In genomic region chr9:108994695-108995094, GRCh38 we compare ENCODE assay signal across 8 cellular contexts. TPM values are rescaled to one million over a fixed set of nuclear protein-coding genes. Genes with fewer than 3 reads are reported as not detected.
DNase-seq lines count a peak whose midpoint lies in the region; ATAC-seq lines count a peak whose summit lies in the region.

No MANE protein-coding gene starts in this region.

- H3K27ac Mint-ChIP-seq in effector memory CD8-positive, alpha-beta T cell = peak overlapping the region in 1 of 2 donors; percentile 4

- DNase-seq in NOMO-1 treated with dmso at 0.1 percent for 144 hours (lab: John Stamatoyannopoulos, UW; ENCODE audit: unreplicated experiment) = peak; percentile 30
- DNase-seq in left ventricle myocardium superior = peak; percentile 62
- DNase-seq in SHP77 treated with DMSO at 0.1 percent for 48 hours (lab: John Stamatoyannopoulos, UW) = no peak
- DNase-seq in NCI-H1105 treated with DMSO at 0.1 percent for 48 hours (lab: John Stamatoyannopoulos, UW) = no peak
- DNase-seq in effector memory CD8-positive, alpha-beta T cell = no peak

- H3K27me3 Mint-ChIP-seq in effector memory CD8-positive, alpha-beta T cell = no peaks in the 10 kb centered on the region

- ATAC-seq in GM18498 (IDR thresholded peaks at IDR 0.05; ENCODE audit: unreplicated experiment) (peak; percentile 80), HG02642 (IDR thresholded peaks at IDR 0.05; ENCODE audit: poor library complexity, unreplicated experiment) (peak; percentile 90), left ventricle myocardium superior (peak; percentile 93), GM19023 (IDR thresholded peaks at IDR 0.05; ENCODE audit: unreplicated experiment) (no peak)
- no peak for ATAC-seq in effector memory CD8-positive, alpha-beta T cell (replicated peaks)

- intact Hi-C loops in left ventricle myocardium superior (cut with micrococcal nuclease) = no loop called here

- peaks cover 1 to 5% of the 10 kb centered on the region in 2 donors for H3K4me1 Mint-ChIP-seq in effector memory CD8-positive, alpha-beta T cell (ENCODE audit: low read depth in 2 of 2)

- no peak overlapping the region for H3K4me3 Mint-ChIP-seq in effector memory CD8-positive, alpha-beta T cell

- H3K36me3 Mint-ChIP-seq in effector memory CD8-positive, alpha-beta T cell (ENCODE audit: insufficient read depth) = no peaks in the 10 kb centered on the region

- H3K9me3 Mint-ChIP-seq in effector memory CD8-positive, alpha-beta T cell = no peaks in the 10 kb centered on the region

RNA-seq across cellular contexts. Expression of gene CTNNAL1, which starts 18.6 kb away (rescaled TPM):
- total RNA-seq in left ventricle myocardium superior = 77.9 TPM

Comparison
In these comparisons a context has a peak if more than half of its experiments do, and no peak if none do; other contexts are left out.
1. ATAC-seq: peak in GM18498 (single experiment), HG02642 (single experiment) and left ventricle myocardium superior (single experiment); none in GM19023 (single experiment) and effector memory CD8-positive, alpha-beta T cell (single experiment).
2. DNase-seq: peak in NOMO-1 treated with dmso at 0.1 percent for 144 hours (single experiment) and left ventricle myocardium superior (single experiment); none in SHP77 treated with DMSO at 0.1 percent for 48 hours (single experiment), NCI-H1105 treated with DMSO at 0.1 percent for 48 hours (single experiment) and effector memory CD8-positive, alpha-beta T cell (0 of 3).